Comparison of ENCODE assay signal across 1 cellular context in the genomic region with DNA sequence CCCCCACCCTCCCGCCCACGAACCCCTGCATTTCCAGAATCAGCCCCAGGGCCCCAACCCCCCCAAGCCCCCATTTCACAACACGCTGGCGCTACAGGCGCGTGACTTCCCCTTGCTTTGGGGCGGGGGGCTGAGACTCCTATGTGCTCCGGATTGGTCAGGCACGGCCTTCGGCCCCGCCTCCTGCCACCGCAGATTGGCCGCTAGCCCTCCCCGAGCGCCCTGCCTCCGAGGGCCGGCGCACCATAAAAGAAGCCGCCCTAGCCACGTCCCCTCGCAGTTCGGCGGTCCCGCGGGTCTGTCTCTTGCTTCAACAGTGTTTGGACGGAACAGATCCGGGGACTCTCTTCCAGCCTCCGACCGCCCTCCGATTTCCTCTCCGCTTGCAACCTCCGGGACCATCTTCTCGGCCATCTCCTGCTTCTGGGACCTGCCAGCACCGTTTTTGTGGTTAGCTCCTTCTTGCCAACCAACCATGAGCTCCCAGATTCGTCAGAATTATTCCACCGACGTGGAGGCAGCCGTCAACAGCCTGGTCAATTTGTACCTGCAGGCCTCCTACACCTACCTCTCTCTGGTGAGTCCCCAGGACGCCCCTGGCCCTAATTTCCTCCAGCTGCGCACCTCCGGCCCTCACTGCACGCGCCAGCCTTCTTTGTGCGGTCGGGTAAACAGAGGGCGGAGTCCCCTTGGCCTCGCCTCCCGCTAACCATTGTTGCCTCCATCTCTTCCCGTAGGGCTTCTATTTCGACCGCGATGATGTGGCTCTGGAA.
A peak's percentile ranks its signal among the peaks of the same experiment; 100 is the strongest.
TF ChIP-seq lines count a peak whose summit lies in the region.

TSS of gene FTL (plus strand) at position 277 of the 773 bp plus-strand sequence. CDS start at position 476, 199 bp downstream.

TF ChIP-seq in GM12878, 131 proteins besides CTCF, POLR2A, EP300 and RAD21 (continued from another document):
- TF ChIP-seq, protein P1, sequence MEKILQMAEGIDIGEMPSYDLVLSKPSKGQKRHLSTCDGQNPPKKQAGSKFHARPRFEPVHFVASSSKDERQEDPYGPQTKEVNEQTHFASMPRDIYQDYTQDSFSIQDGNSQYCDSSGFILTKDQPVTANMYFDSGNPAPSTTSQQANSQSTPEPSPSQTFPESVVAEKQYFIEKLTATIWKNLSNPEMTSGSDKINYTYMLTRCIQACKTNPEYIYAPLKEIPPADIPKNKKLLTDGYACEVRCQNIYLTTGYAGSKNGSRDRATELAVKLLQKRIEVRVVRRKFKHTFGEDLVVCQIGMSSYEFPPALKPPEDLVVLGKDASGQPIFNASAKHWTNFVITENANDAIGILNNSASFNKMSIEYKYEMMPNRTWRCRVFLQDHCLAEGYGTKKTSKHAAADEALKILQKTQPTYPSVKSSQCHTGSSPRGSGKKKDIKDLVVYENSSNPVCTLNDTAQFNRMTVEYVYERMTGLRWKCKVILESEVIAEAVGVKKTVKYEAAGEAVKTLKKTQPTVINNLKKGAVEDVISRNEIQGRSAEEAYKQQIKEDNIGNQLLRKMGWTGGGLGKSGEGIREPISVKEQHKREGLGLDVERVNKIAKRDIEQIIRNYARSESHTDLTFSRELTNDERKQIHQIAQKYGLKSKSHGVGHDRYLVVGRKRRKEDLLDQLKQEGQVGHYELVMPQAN (conservative IDR thresholded peaks at IDR 0.05): peak; percentile 93
- TF ChIP-seq YBX1 (IDR thresholded peaks at IDR 0.05): no peak
- TF ChIP-seq SREBF2 (IDR thresholded peaks at IDR 0.05; ENCODE audit: low read length): no peak
- peak; percentile 58; the same call in 1 of the 2 replicates for TF ChIP-seq CREB1 (IDR thresholded peaks at IDR 0.05; ENCODE audit: low read depth)
- peak; percentile 25 for TF ChIP-seq MEF2B (IDR thresholded peaks at IDR 0.05; ENCODE audit: partially characterized antibody, poor library complexity, severe bottlenecking)
- no peak for TF ChIP-seq EZH2 (IDR thresholded peaks at IDR 0.05; ENCODE audit: borderline replicate concordance, control insufficient read depth, low read depth, low read length)
- TF ChIP-seq EED (IDR thresholded peaks at IDR 0.05; ENCODE audit: low read depth): no peak
- TF ChIP-seq CBX3 (IDR thresholded peaks at IDR 0.05; ENCODE audit: borderline replicate concordance, low read depth): no peak
- no peak for TF ChIP-seq RELA (IDR thresholded peaks at IDR 0.05; ENCODE audit: borderline replicate concordance, partially characterized antibody)
- TF ChIP-seq NFXL1 (IDR thresholded peaks at IDR 0.05; ENCODE audit: borderline replicate concordance): no peak
- TF ChIP-seq SPI1 (IDR thresholded peaks at IDR 0.05; ENCODE audit: borderline replicate concordance, insufficient read depth, low read depth, low read length): 0 out of 2 replicates have a peak, but pooled peaks have one; percentile 23
- TF ChIP-seq POU2F2 (IDR thresholded peaks at IDR 0.05; ENCODE audit: borderline replicate concordance, low read depth, low read length): peak; percentile 98
- TF ChIP-seq, protein P2, sequence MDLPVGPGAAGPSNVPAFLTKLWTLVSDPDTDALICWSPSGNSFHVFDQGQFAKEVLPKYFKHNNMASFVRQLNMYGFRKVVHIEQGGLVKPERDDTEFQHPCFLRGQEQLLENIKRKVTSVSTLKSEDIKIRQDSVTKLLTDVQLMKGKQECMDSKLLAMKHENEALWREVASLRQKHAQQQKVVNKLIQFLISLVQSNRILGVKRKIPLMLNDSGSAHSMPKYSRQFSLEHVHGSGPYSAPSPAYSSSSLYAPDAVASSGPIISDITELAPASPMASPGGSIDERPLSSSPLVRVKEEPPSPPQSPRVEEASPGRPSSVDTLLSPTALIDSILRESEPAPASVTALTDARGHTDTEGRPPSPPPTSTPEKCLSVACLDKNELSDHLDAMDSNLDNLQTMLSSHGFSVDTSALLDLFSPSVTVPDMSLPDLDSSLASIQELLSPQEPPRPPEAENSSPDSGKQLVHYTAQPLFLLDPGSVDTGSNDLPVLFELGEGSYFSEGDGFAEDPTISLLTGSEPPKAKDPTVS (IDR thresholded peaks at IDR 0.05; ENCODE audit: low read depth, low read length): no peak
- no peak for TF ChIP-seq SMC3 (IDR thresholded peaks at IDR 0.05; ENCODE audit: borderline replicate concordance, low read length)
- TF ChIP-seq NFIC (IDR thresholded peaks at IDR 0.05; ENCODE audit: low read depth, low read length): no peak
- 0 out of 2 replicates have a peak, but pooled peaks have one; percentile 10 for TF ChIP-seq TARDBP (IDR thresholded peaks at IDR 0.05; ENCODE audit: borderline replicate concordance)
- peak; percentile 57 for TF ChIP-seq BCL3 (IDR thresholded peaks at IDR 0.05; ENCODE audit: borderline replicate concordance, insufficient read depth, low read depth, low read length, poor library complexity, severe bottlenecking)
- TF ChIP-seq RAD51 (IDR thresholded peaks at IDR 0.05): no peak
- TF ChIP-seq SMAD1 (IDR thresholded peaks at IDR 0.05; ENCODE audit: low read depth, partially characterized antibody): peak; percentile 98
- TF ChIP-seq FOXM1 (IDR thresholded peaks at IDR 0.05; ENCODE audit: low read depth, low read length): no peak
- 0 out of 2 replicates have a peak, but pooled peaks have one; percentile 63 for TF ChIP-seq ZBED1 (IDR thresholded peaks at IDR 0.05; ENCODE audit: borderline replicate concordance)
- no peak for TF ChIP-seq RCOR1 (conservative IDR thresholded peaks at IDR 0.05; ENCODE audit: low read depth, low read length)
- TF ChIP-seq SIX5 (IDR thresholded peaks at IDR 0.05; ENCODE audit: low read depth, low read length, severe bottlenecking): peak; percentile 6
- no peak for TF ChIP-seq NR2C1 (IDR thresholded peaks at IDR 0.05)
- TF ChIP-seq FOS (IDR thresholded peaks at IDR 0.05; ENCODE audit: borderline replicate concordance, extremely low read depth, insufficient read length): peak; percentile 23
- TF ChIP-seq, protein P3, sequence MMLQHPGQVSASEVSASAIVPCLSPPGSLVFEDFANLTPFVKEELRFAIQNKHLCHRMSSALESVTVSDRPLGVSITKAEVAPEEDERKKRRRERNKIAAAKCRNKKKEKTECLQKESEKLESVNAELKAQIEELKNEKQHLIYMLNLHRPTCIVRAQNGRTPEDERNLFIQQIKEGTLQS (IDR thresholded peaks at IDR 0.05; ENCODE audit: borderline replicate concordance, extremely low read depth, low read depth, low read length): no peak
- no peak for TF ChIP-seq IRF4 (IDR thresholded peaks at IDR 0.05; ENCODE audit: low read depth, low read length)
- TF ChIP-seq IKZF2 (IDR thresholded peaks at IDR 0.05): peak; percentile 7 to 31; a peak in 1 of 4 replicates
- no peak for TF ChIP-seq MEF2A (IDR thresholded peaks at IDR 0.05; ENCODE audit: insufficient read depth, low read depth, low read length)
- TF ChIP-seq ZNF24 (IDR thresholded peaks at IDR 0.05): no peak
- TF ChIP-seq NBN (IDR thresholded peaks at IDR 0.05): peak; percentile 98
- TF ChIP-seq, protein P4, sequence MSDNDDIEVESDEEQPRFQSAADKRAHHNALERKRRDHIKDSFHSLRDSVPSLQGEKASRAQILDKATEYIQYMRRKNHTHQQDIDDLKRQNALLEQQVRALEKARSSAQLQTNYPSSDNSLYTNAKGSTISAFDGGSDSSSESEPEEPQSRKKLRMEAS (IDR thresholded peaks at IDR 0.05; ENCODE audit: low read depth, low read length): peak; percentile 26; the same call in 1 of the 2 replicates
- TF ChIP-seq CBX5 (IDR thresholded peaks at IDR 0.05; ENCODE audit: low read depth): no peak
- peak; percentile 46; the same call in 1 of the 2 replicates for TF ChIP-seq FOXK2 (IDR thresholded peaks at IDR 0.05)
- no peak for TF ChIP-seq TBL1XR1 (IDR thresholded peaks at IDR 0.05; ENCODE audit: low read depth, low read length)
- TF ChIP-seq SRF (IDR thresholded peaks at IDR 0.05; ENCODE audit: low read depth in 2 of 2, low read length in 2 of 2): 0 out of 4 replicates have a peak, but pooled peaks of 1 of the 2 experiments have one; percentile 31
- TF ChIP-seq PKNOX1 (IDR thresholded peaks at IDR 0.05): 0 out of 2 replicates have a peak, but pooled peaks have one; percentile 28
- peak; percentile 93 for TF ChIP-seq HDAC6 (IDR thresholded peaks at IDR 0.05; ENCODE audit: unreplicated experiment)
- peak; percentile 99 for TF ChIP-seq POLR2AphosphoS5 (IDR thresholded peaks at IDR 0.05; ENCODE audit: low read length)
- TF ChIP-seq LARP7 (IDR thresholded peaks at IDR 0.05): peak; percentile 65
- peak; percentile 43; the same call in 1 of the 2 replicates for TF ChIP-seq ATF7 (IDR thresholded peaks at IDR 0.05; ENCODE audit: low read depth)
- peak; percentile 99 for TF ChIP-seq PML (IDR thresholded peaks at IDR 0.05; ENCODE audit: low read length)
- no peak; the same call in 1 of the 2 replicates for TF ChIP-seq BCLAF1 (IDR thresholded peaks at IDR 0.05)
TF ChIP-seq in GM12878: peak in this region for 49.
